8 cellular contexts compared by ENCODE assay signal in genomic region chr3:37863552-37863865, GRCh38. TPM values are rescaled to one million over a fixed set of nuclear protein-coding genes. Genes with fewer than 3 reads are reported as not detected.
DNase-seq lines count a peak whose midpoint lies in the region; ATAC-seq and TF ChIP-seq lines count a peak whose summit lies in the region.

No MANE protein-coding gene starts in this region.

- DNase-seq in AG04450 (ENCODE audit: low read depth, low spot score): no peak
- no peak for DNase-seq in endothelial cell (ENCODE audit: low spot score)
- no peak for DNase-seq in glutamatergic neuron
- DNase-seq in NCI-H187 (lab: John Stamatoyannopoulos, UW): no peak
- DNase-seq in superior temporal gyrus (ENCODE audit: extremely low spot score): no peak

- peak overlapping the region; percentile 44 for H3K27ac Mint-ChIP-seq in endothelial cell (ENCODE audit: unreplicated experiment)
- H3K27ac Mint-ChIP-seq in glutamatergic neuron (ENCODE audit: unreplicated experiment): no peak overlapping the region

- H3K4me3 ChIP-seq in AG04450 (ENCODE audit: low read depth, low read length) (peak overlapping the region; percentile 91), Loucy (ENCODE audit: low read length, poor library complexity, severe bottlenecking) (peak overlapping the region; percentile 72), neuron (ENCODE audit: low read length) (peak overlapping the region; percentile 49)

- ATAC-seq in activated CD4-positive, CD25-positive, alpha-beta regulatory T cell treated with anti-CD3 and anti-CD28 coated beads, Interleukin-2, amount 50 U/mL, for 24 hours: no peak

- no peak overlapping the region for H2AFZ ChIP-seq in Loucy (ENCODE audit: low read length)
- no peak overlapping the region for H2AFZ ChIP-seq in neuron (ENCODE audit: low read depth, low read length)

- H3K4me1 ChIP-seq in Loucy (ENCODE audit: insufficient read depth, low read length, poor library complexity, severe bottlenecking) (peaks cover 17% of the 10 kb centered on the region), neuron (ENCODE audit: insufficient read depth, low read length) (peaks cover 19% of the 10 kb centered on the region)

- H3K4me1 Mint-ChIP-seq in endothelial cell (ENCODE audit: unreplicated experiment) (peaks cover 29% of the 10 kb centered on the region), glutamatergic neuron (ENCODE audit: low read depth, unreplicated experiment) (no peaks in the 10 kb centered on the region)

- H3K4me2 ChIP-seq in Loucy (ENCODE audit: low read depth, low read length, poor library complexity, severe bottlenecking): peak overlapping the region; percentile 82

- H3F3A ChIP-seq in Loucy (ENCODE audit: low read depth): 0 out of 2 replicates have a peak, but pooled peaks cover 7% of the 10 kb centered on the region

- POLR2A ChIA-PET in AG04450 (lab: Yijun Ruan, JAX): interaction anchor here (0.9 to 1.0 kb wide), 2 partner anchors 103 to 109 kb away, joined by 3 read pairs; no protein-coding TSS in a partner anchor

- H3K4me3 Mint-ChIP-seq in endothelial cell (ENCODE audit: unreplicated experiment): peak overlapping the region; percentile 100
- no peak overlapping the region for H3K4me3 Mint-ChIP-seq in glutamatergic neuron (ENCODE audit: unreplicated experiment)

- no peaks in the 10 kb centered on the region for H3K9me2 ChIP-seq in Loucy (replicated peaks; ENCODE audit: low read depth, low read length)

- H3K27me3 ChIP-seq in AG04450 (ENCODE audit: control insufficient read depth, insufficient read depth, low read length) (no peaks in the 10 kb centered on the region), Loucy (ENCODE audit: insufficient read depth, low read length, poor library complexity, severe bottlenecking) (no peaks in the 10 kb centered on the region), neuron (ENCODE audit: insufficient read depth, low read length) (no peaks in the 10 kb centered on the region)

- TF ChIP-seq CTCF in AG04450 (IDR thresholded peaks at IDR 0.05; ENCODE audit: low read depth, low read length) (no peak), Loucy (conservative IDR thresholded peaks at IDR 0.05; ENCODE audit: low read length) (no peak), endothelial cell (IDR thresholded peaks at IDR 0.05; ENCODE audit: unreplicated experiment) (no peak), glutamatergic neuron (IDR thresholded peaks at IDR 0.05; ENCODE audit: partially characterized antibody, unreplicated experiment) (no peak)

- H4K20me1 ChIP-seq in Loucy (ENCODE audit: insufficient read depth, low read length, poor library complexity, severe bottlenecking): no peaks in the 10 kb centered on the region

- H3K27me3 Mint-ChIP-seq in endothelial cell (ENCODE audit: unreplicated experiment) (peaks cover 15% of the 10 kb centered on the region), glutamatergic neuron (ENCODE audit: unreplicated experiment) (peaks cover 17% of the 10 kb centered on the region)

- H3K9me3 Mint-ChIP-seq in endothelial cell (ENCODE audit: unreplicated experiment) (no peaks in the 10 kb centered on the region), glutamatergic neuron (ENCODE audit: unreplicated experiment) (peaks cover 11% of the 10 kb centered on the region)

- peaks cover 6% of the 10 kb centered on the region for H3K36me3 Mint-ChIP-seq in endothelial cell (ENCODE audit: low read depth, unreplicated experiment)
- no peaks in the 10 kb centered on the region for H3K36me3 Mint-ChIP-seq in glutamatergic neuron (ENCODE audit: unreplicated experiment)

- CTCF ChIA-PET in AG04450 (lab: Charles Lee): interaction anchor here (1.0 to 2.1 kb wide), 3 partner anchors 8 to 110 kb away, joined by 3 to 9 read pairs (median 4); no protein-coding TSS in a partner anchor

- no peak overlapping the region for H3K27ac ChIP-seq in AG04450 (ENCODE audit: low read depth, low read length)

- H3K9me3 ChIP-seq in AG04450 (ENCODE audit: control insufficient read depth, insufficient read depth, low read length) (peaks cover 4% of the 10 kb centered on the region), Loucy (ENCODE audit: insufficient read depth, low read depth, low read length) (no peaks in the 10 kb centered on the region), neuron (ENCODE audit: low read length) (no peaks in the 10 kb centered on the region)

- H3K36me3 ChIP-seq in Loucy (ENCODE audit: insufficient read depth, low read length): no peaks in the 10 kb centered on the region
- H3K36me3 ChIP-seq in neuron (ENCODE audit: insufficient read depth, low read length): no peaks in the 10 kb centered on the region

- H3K9ac ChIP-seq in Loucy (ENCODE audit: low read depth, low read length, poor library complexity, severe bottlenecking): no peak overlapping the region

- H3K79me2 ChIP-seq in Loucy (ENCODE audit: insufficient read depth, low read length): no peaks in the 10 kb centered on the region; the same call in 1 of the 2 replicates

RNA-seq across cellular contexts. Expression of gene CTDSPL, which starts 1.8 kb away (rescaled TPM):
- polyA plus RNA-seq in AG04450 (2011; rRNA removed): 35.7 and 40.4 TPM in 2 replicates
- polyA minus RNA-seq in AG04450 (2011; rRNA and poly(A)+ RNA removed): 50.6 and 61.1 TPM in 2 replicates
- total RNA-seq in endothelial cell (ENCODE audit: unreplicated experiment) (71.4 TPM), glutamatergic neuron (ENCODE audit: unreplicated experiment) (6.6 TPM)
